Comparison of ENCODE assay signal across 1 cellular context in genomic region chr16:75064403-75065148, GRCh38.
TF ChIP-seq lines count a peak whose summit lies in the region.

No MANE protein-coding gene starts in this region.

TF ChIP-seq in HepG2, 621 proteins besides CTCF, POLR2A, EP300 and RAD21 (continued from another document and continues in another):
- TF ChIP-seq, protein P1, sequence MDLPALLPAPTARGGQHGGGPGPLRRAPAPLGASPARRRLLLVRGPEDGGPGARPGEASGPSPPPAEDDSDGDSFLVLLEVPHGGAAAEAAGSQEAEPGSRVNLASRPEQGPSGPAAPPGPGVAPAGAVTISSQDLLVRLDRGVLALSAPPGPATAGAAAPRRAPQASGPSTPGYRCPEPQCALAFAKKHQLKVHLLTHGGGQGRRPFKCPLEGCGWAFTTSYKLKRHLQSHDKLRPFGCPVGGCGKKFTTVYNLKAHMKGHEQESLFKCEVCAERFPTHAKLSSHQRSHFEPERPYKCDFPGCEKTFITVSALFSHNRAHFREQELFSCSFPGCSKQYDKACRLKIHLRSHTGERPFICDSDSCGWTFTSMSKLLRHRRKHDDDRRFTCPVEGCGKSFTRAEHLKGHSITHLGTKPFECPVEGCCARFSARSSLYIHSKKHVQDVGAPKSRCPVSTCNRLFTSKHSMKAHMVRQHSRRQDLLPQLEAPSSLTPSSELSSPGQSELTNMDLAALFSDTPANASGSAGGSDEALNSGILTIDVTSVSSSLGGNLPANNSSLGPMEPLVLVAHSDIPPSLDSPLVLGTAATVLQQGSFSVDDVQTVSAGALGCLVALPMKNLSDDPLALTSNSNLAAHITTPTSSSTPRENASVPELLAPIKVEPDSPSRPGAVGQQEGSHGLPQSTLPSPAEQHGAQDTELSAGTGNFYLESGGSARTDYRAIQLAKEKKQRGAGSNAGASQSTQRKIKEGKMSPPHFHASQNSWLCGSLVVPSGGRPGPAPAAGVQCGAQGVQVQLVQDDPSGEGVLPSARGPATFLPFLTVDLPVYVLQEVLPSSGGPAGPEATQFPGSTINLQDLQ (CRISPR knock-in tag; IDR thresholded peaks at IDR 0.05), result 0 out of 2 replicates have a peak, but pooled peaks have one; percentile 39
- 0 out of 2 replicates have a peak, but pooled peaks have one; percentile 5 for TF ChIP-seq ZNF792 (CRISPR knock-in tag; IDR thresholded peaks at IDR 0.05)
- TF ChIP-seq ZNF761 (CRISPR knock-in tag; conservative IDR thresholded peaks at IDR 0.05), result 0 out of 2 replicates have a peak, but pooled peaks have one; percentile 45
- TF ChIP-seq, protein P2, sequence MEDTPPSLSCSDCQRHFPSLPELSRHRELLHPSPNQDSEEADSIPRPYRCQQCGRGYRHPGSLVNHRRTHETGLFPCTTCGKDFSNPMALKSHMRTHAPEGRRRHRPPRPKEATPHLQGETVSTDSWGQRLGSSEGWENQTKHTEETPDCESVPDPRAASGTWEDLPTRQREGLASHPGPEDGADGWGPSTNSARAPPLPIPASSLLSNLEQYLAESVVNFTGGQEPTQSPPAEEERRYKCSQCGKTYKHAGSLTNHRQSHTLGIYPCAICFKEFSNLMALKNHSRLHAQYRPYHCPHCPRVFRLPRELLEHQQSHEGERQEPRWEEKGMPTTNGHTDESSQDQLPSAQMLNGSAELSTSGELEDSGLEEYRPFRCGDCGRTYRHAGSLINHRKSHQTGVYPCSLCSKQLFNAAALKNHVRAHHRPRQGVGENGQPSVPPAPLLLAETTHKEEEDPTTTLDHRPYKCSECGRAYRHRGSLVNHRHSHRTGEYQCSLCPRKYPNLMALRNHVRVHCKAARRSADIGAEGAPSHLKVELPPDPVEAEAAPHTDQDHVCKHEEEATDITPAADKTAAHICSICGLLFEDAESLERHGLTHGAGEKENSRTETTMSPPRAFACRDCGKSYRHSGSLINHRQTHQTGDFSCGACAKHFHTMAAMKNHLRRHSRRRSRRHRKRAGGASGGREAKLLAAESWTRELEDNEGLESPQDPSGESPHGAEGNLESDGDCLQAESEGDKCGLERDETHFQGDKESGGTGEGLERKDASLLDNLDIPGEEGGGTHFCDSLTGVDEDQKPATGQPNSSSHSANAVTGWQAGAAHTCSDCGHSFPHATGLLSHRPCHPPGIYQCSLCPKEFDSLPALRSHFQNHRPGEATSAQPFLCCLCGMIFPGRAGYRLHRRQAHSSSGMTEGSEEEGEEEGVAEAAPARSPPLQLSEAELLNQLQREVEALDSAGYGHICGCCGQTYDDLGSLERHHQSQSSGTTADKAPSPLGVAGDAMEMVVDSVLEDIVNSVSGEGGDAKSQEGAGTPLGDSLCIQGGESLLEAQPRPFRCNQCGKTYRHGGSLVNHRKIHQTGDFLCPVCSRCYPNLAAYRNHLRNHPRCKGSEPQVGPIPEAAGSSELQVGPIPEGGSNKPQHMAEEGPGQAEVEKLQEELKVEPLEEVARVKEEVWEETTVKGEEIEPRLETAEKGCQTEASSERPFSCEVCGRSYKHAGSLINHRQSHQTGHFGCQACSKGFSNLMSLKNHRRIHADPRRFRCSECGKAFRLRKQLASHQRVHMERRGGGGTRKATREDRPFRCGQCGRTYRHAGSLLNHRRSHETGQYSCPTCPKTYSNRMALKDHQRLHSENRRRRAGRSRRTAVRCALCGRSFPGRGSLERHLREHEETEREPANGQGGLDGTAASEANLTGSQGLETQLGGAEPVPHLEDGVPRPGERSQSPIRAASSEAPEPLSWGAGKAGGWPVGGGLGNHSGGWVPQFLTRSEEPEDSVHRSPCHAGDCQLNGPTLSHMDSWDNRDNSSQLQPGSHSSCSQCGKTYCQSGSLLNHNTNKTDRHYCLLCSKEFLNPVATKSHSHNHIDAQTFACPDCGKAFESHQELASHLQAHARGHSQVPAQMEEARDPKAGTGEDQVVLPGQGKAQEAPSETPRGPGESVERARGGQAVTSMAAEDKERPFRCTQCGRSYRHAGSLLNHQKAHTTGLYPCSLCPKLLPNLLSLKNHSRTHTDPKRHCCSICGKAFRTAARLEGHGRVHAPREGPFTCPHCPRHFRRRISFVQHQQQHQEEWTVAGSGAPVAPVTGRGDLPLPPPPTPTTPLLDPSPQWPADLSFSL (CRISPR knock-in tag; IDR thresholded peaks at IDR 0.05), result no peak
- peak; percentile 78 for TF ChIP-seq ELF3 (CRISPR knock-in tag; IDR thresholded peaks at IDR 0.05)
- TF ChIP-seq ZSCAN25 (CRISPR knock-in tag; IDR thresholded peaks at IDR 0.05), result no peak
- TF ChIP-seq TERF1 (CRISPR knock-in tag; IDR thresholded peaks at IDR 0.05), result no peak
- TF ChIP-seq IRF2 (CRISPR knock-in tag; IDR thresholded peaks at IDR 0.05), result 0 out of 2 replicates have a peak, but pooled peaks have one; percentile 27
- TF ChIP-seq ZNF30 (CRISPR knock-in tag; IDR thresholded peaks at IDR 0.05), result no peak
- TF ChIP-seq ARID4A (CRISPR knock-in tag; IDR thresholded peaks at IDR 0.05; ENCODE audit: borderline replicate concordance), result peak; percentile 42; the same call in 1 of the 2 replicates
- peak; percentile 64; the same call in 1 of the 2 replicates for TF ChIP-seq BORCS8-MEF2B (CRISPR knock-in tag; IDR thresholded peaks at IDR 0.05)
- TF ChIP-seq TBX2 (CRISPR knock-in tag; IDR thresholded peaks at IDR 0.05; ENCODE audit: borderline replicate concordance), result peak; percentile 24; the same call in 1 of the 2 replicates
- TF ChIP-seq RBM22 (optimal IDR thresholded peaks at IDR 0.05; ENCODE audit: low read length), result peak; percentile 42
- peak; percentile 67 for TF ChIP-seq ARID5B (CRISPR knock-in tag; IDR thresholded peaks at IDR 0.05)
- TF ChIP-seq CHCHD3 (CRISPR knock-in tag; IDR thresholded peaks at IDR 0.05), result no peak
- peak; percentile 25; the same call in 1 of the 2 replicates for TF ChIP-seq HIC2 (CRISPR knock-in tag; IDR thresholded peaks at IDR 0.05; ENCODE audit: low read depth)
- TF ChIP-seq EED (CRISPR knock-in tag; IDR thresholded peaks at IDR 0.05), result no peak
- 0 out of 2 replicates have a peak, but pooled peaks have one; percentile 18 for TF ChIP-seq ZNF644 (CRISPR knock-in tag; IDR thresholded peaks at IDR 0.05; ENCODE audit: low read depth)
